In genomic region chr3:126849768-126850167, GRCh38 we compare ENCODE assay signal across 21 cellular contexts.
A peak's percentile ranks its signal among the peaks of the same experiment; 100 is the strongest.
DNase-seq lines count a peak whose midpoint lies in the region; ATAC-seq and TF ChIP-seq lines count a peak whose summit lies in the region.
"Had no signal": no experiment of that assay in that cellular context is flagged by ENCODE, and none has a peak within 500 bp of the region (broad histone marks: within the 10 kb centered on the region; RNA-seq: fewer than 3 reads in every experiment).

No MANE protein-coding gene starts in this region.

- peak overlapping the region; percentile 96 for H3K4ac ChIP-seq in IMR-90 (ENCODE audit: low read depth, low read length)
- H3K4ac ChIP-seq in mesenchymal stem cell (ENCODE audit: low read depth in 1 of 2, low read length in 2 of 2) = no peak overlapping the region

- peaks cover 0 to 11% of the 10 kb centered on the region in 2 experiments; a peak in 2 of 4 replicates for H3K79me1 ChIP-seq in IMR-90 (ENCODE audit: low read depth in 1 of 2, low read length in 2 of 2)
- peaks cover 4% of the 10 kb centered on the region for H3K79me1 ChIP-seq in mesenchymal stem cell (replicated peaks; ENCODE audit: low read length, poor library complexity, severe bottlenecking)

- H3K4me1 ChIP-seq in IMR-90 (ENCODE audit: control insufficient read depth, insufficient read depth, low read length) (peaks cover 15% of the 10 kb centered on the region), esophagus muscularis mucosa (peaks cover 17 to 20% (median 18%) of the 10 kb centered on the region in 4 donors), mesenchymal stem cell (ENCODE audit: control insufficient read depth, insufficient read depth, low read depth, low read length) (peaks cover 32% of the 10 kb centered on the region), upper lobe of right lung (peaks cover 10% of the 10 kb centered on the region)
- H3K4me1 ChIP-seq: parathyroid adenoma had no signal

- TF ChIP-seq POLR2A in IMR-90 (IDR thresholded peaks at IDR 0.05; ENCODE audit: low read depth, low read length) (no peak), esophagus muscularis mucosa (IDR thresholded peaks at IDR 0.05; ENCODE audit: low read depth) (no peak)

- peak overlapping the region; percentile 73 to 84; a peak in 2 of 4 replicates for H4K8ac ChIP-seq in IMR-90 (ENCODE audit: low read depth in 2 of 2, low read length in 2 of 2)
- no peak overlapping the region for H4K8ac ChIP-seq in mesenchymal stem cell (ENCODE audit: low read length)

- H2BK20ac ChIP-seq in IMR-90 (ENCODE audit: low read depth, low read length) = peak overlapping the region; percentile 87

- DNase-seq in IMR-90 = no peak
- DNase-seq in esophagus muscularis mucosa (ENCODE audit: extremely low spot score) = peak; percentile 29
- no peak for DNase-seq in mesenchymal stem cell
- DNase-seq in upper lobe of right lung = peak; percentile 11
- no peak for DNase-seq in T-helper 17 cell
- DNase-seq in NCI-H1105 (lab: John Stamatoyannopoulos, UW) = no peak
- DNase-seq in epidermal melanocyte (ENCODE audit: insufficient read length, low spot score) = no peak
- DNase-seq: activated naive CD8-positive, alpha-beta T cell treated with anti-CD3 and anti-CD28 coated beads for 36 hours; cerebellar nuclear complex; effector CD4-positive, alpha-beta T cell; HCEC 1CT; Kasumi-1; naive thymus-derived CD8-positive, alpha-beta T cell; NCI-H187 treated with DMSO at 0.1 percent for 48 hours; NCI-H82; SHP77 treated with DMSO at 0.1 percent for 48 hours; T-cell had no signal

- peak overlapping the region; percentile 46 for H2AK9ac ChIP-seq in IMR-90 (replicated peaks; ENCODE audit: low read depth, low read length, poor library complexity)

- H3K36me3 ChIP-seq in IMR-90 (ENCODE audit: control insufficient read depth, insufficient read depth, low read length) (no peaks in the 10 kb centered on the region), esophagus muscularis mucosa (no peaks in the 10 kb centered on the region), mesenchymal stem cell (ENCODE audit: control insufficient read depth in 1 of 2, insufficient read depth in 2 of 2, low read depth in 1 of 2, low read length in 2 of 2) (no peaks in the 10 kb centered on the region), upper lobe of right lung (no peaks in the 10 kb centered on the region)

- H3K4me3 Mint-ChIP-seq in T-helper 17 cell = no peak overlapping the region
- H3K4me3 Mint-ChIP-seq: activated naive CD8-positive, alpha-beta T cell treated with anti-CD3 and anti-CD28 coated beads for 36 hours; activated T-helper 17 cell treated with anti-CD3 and anti-CD28 coated beads, Interleukin-2, amount 50 U/mL, for 72 hours; CD8-positive, alpha-beta T cell; memory B cell; naive thymus-derived CD8-positive, alpha-beta T cell; T-cell had no signal

- 0 out of 2 replicates have a peak overlapping the region, but pooled peaks have one; percentile 42 for H3K56ac ChIP-seq in IMR-90 (ENCODE audit: extremely low read depth, insufficient read depth, low read length)

- H3K9ac ChIP-seq in IMR-90 (ENCODE audit: low read depth, low read length) (no peak overlapping the region), mesenchymal stem cell (ENCODE audit: low read length) (no peak overlapping the region)
- H3K9ac ChIP-seq: parathyroid adenoma had no signal

- ATAC-seq in IMR-90 (ENCODE audit: low read depth) = no peak
- ATAC-seq in upper lobe of right lung = no peak
- no peak for ATAC-seq in T-helper 17 cell
- ATAC-seq: activated T-helper 17 cell treated with anti-CD3 and anti-CD28 coated beads, Interleukin-2, amount 50 U/mL, for 72 hours; CD8-positive, alpha-beta T cell; naive thymus-derived CD8-positive, alpha-beta T cell; T-cell had no signal

- TF ChIP-seq CTCF in IMR-90 (conservative IDR thresholded peaks at IDR 0.05; ENCODE audit: low read depth, low read length) (no peak), esophagus muscularis mucosa (IDR thresholded peaks at IDR 0.05) (no peak), upper lobe of right lung (IDR thresholded peaks at IDR 0.05) (no peak)

- no peaks in the 10 kb centered on the region for H3K9me3 ChIP-seq in IMR-90 (ENCODE audit: control insufficient read depth, insufficient read depth, low read length)
- H3K9me3 ChIP-seq in esophagus muscularis mucosa = no peaks in the 10 kb centered on the region
- no peaks in the 10 kb centered on the region for H3K9me3 ChIP-seq in mesenchymal stem cell (ENCODE audit: control insufficient read depth, low read length)
- no peaks in the 10 kb centered on the region for H3K9me3 ChIP-seq in upper lobe of right lung
- no peaks in the 10 kb centered on the region for H3K9me3 ChIP-seq in T-helper 17 cell (ENCODE audit: control insufficient read depth, low read length, poor library complexity, severe bottlenecking)

- H3K4me3 ChIP-seq in IMR-90 (ENCODE audit: insufficient read depth, low read depth, low read length) (no peak overlapping the region), esophagus muscularis mucosa (no peak overlapping the region), mesenchymal stem cell (ENCODE audit: insufficient read depth in 1 of 2, low read depth in 1 of 2, low read length in 2 of 2) (no peak overlapping the region), upper lobe of right lung (no peak overlapping the region)

- peaks cover 12% of the 10 kb centered on the region for H3K4me1 Mint-ChIP-seq in T-helper 17 cell
- H3K4me1 Mint-ChIP-seq: activated naive CD8-positive, alpha-beta T cell treated with anti-CD3 and anti-CD28 coated beads for 36 hours; memory B cell; T-cell had no signal

- peak overlapping the region; percentile 51 for H2BK5ac ChIP-seq in IMR-90 (ENCODE audit: low read depth, low read length, poor library complexity, severe bottlenecking)
- H2BK5ac ChIP-seq in mesenchymal stem cell (ENCODE audit: low read depth, low read length, poor library complexity, severe bottlenecking) = no peak overlapping the region

- H3K18ac ChIP-seq in IMR-90 (ENCODE audit: low read depth, low read length) = peak overlapping the region; percentile 19; the same call in 1 of the 2 replicates
- peak overlapping the region in 1 of 2 experiments; percentile 50 for H3K18ac ChIP-seq in mesenchymal stem cell (ENCODE audit: low read depth in 1 of 2, low read length in 2 of 2)

- BruUV-seq in IMR-90 (replicated peaks; lab: Mats Ljungman, UMichigan) = no TSS peak

- H3K27me3 Mint-ChIP-seq in T-helper 17 cell = no peaks in the 10 kb centered on the region
- H3K27me3 Mint-ChIP-seq: activated naive CD8-positive, alpha-beta T cell treated with anti-CD3 and anti-CD28 coated beads for 36 hours; activated T-helper 17 cell treated with anti-CD3 and anti-CD28 coated beads, Interleukin-2, amount 50 U/mL, for 72 hours; memory B cell; naive thymus-derived CD8-positive, alpha-beta T cell; T-cell had no signal

- WGBS in IMR-90 (ENCODE audit: extremely low coverage in 2 of 2, insufficient read length in 1 of 2), 2 experiments = 96% methylated on average over 4 of the region's 6 CpGs; no CpG with 5 or more reads in 1 of the 2 experiments
- WGBS in esophagus muscularis mucosa = 90% methylated on average over 6 of the region's 6 CpGs
- whole genome bisulfite sequencing in mesenchymal stem cell = 98% methylated on average over 6 of the region's 6 CpGs

- H2BK15ac ChIP-seq in IMR-90 (ENCODE audit: low read depth, low read length) (peak overlapping the region; percentile 85; the same call in 2 of the 3 replicates), mesenchymal stem cell (ENCODE audit: low read depth, poor library complexity, severe bottlenecking) (no peak overlapping the region)

- H3K27me3 ChIP-seq in IMR-90 (ENCODE audit: control insufficient read depth, insufficient read depth, low read length) = no peaks in the 10 kb centered on the region
- H3K27me3 ChIP-seq in esophagus muscularis mucosa = no peaks in the 10 kb centered on the region
- H3K27me3 ChIP-seq in mesenchymal stem cell (ENCODE audit: control insufficient read depth in 1 of 2, insufficient read depth in 1 of 2, low read length in 2 of 2) = no peaks in the 10 kb centered on the region
- H3K27me3 ChIP-seq in upper lobe of right lung = no peaks in the 10 kb centered on the region

- POLR2A ChIA-PET in IMR-90 (lab: Charles Lee; ENCODE audit: unreplicated experiment) = no interaction called here

- no peak overlapping the region for H3K4me2 ChIP-seq in IMR-90 (ENCODE audit: low read depth, low read length)
- no peak overlapping the region for H3K4me2 ChIP-seq in mesenchymal stem cell (ENCODE audit: low read length, poor library complexity, severe bottlenecking)

- 0 out of 2 replicates have a peak overlapping the region, but pooled peaks have one; percentile 6 for H4K5ac ChIP-seq in IMR-90 (ENCODE audit: low read depth, low read length)

- no peak for TF ChIP-seq RAD21 in IMR-90 (IDR thresholded peaks at IDR 0.05; ENCODE audit: low read length)

- H3K36me3 Mint-ChIP-seq in T-helper 17 cell (ENCODE audit: low read depth) = peaks cover 3% of the 10 kb centered on the region
- H3K36me3 Mint-ChIP-seq: activated naive CD8-positive, alpha-beta T cell treated with anti-CD3 and anti-CD28 coated beads for 36 hours had no signal

- H2BK120ac ChIP-seq in IMR-90 (ENCODE audit: low read depth, low read length) (peak overlapping the region; percentile 95), mesenchymal stem cell (ENCODE audit: low read depth, low read length) (no peak overlapping the region)

- H4K91ac ChIP-seq in IMR-90 (ENCODE audit: insufficient read depth, low read depth, low read length) = peak overlapping the region; percentile 97
- H4K91ac ChIP-seq in mesenchymal stem cell (ENCODE audit: low read length) = peak overlapping the region; percentile 30

- in situ Hi-C loops in IMR-90 (cut with MboI; ENCODE audit: low sequenced_read_pairs) = no loop called here

- peak overlapping the region; percentile 84; the same call in 1 of the 2 replicates for H2AK5ac ChIP-seq in IMR-90 (ENCODE audit: low read depth, low read length)
- H2AK5ac ChIP-seq in mesenchymal stem cell (ENCODE audit: low read length, severe bottlenecking) = peak overlapping the region; percentile 70

- H3K9me1 ChIP-seq in IMR-90 (ENCODE audit: insufficient read depth, low read length) = peaks cover 16% of the 10 kb centered on the region

- CTCF ChIA-PET in IMR-90 (lab: Yijun Ruan, JAX) = no interaction called here

- H3K14ac ChIP-seq in IMR-90 (replicated peaks; ENCODE audit: low read depth, low read length) (peak overlapping the region; percentile 89), mesenchymal stem cell (ENCODE audit: low read length in 2 of 2) (peak overlapping the region in 1 of 2 experiments; percentile 44)

- H2AFZ ChIP-seq in IMR-90 (replicated peaks; ENCODE audit: low read length, poor library complexity) (no peak overlapping the region), mesenchymal stem cell (ENCODE audit: low read depth, low read length) (no peak overlapping the region)
- H2AFZ ChIP-seq: parathyroid adenoma had no signal

- no peak overlapping the region for H3K27ac Mint-ChIP-seq in T-helper 17 cell
- H3K27ac Mint-ChIP-seq: activated naive CD8-positive, alpha-beta T cell treated with anti-CD3 and anti-CD28 coated beads for 36 hours; activated T-helper 17 cell treated with anti-CD3 and anti-CD28 coated beads, Interleukin-2, amount 50 U/mL, for 72 hours; CD8-positive, alpha-beta T cell; memory B cell; T-cell had no signal

- peaks cover 3% of the 10 kb centered on the region; the same call in 1 of the 2 replicates for H4K20me1 ChIP-seq in IMR-90 (ENCODE audit: insufficient read depth, low read length)

- peak overlapping the region; percentile 79; the same call in 1 of the 2 replicates for H3K27ac ChIP-seq in IMR-90 (ENCODE audit: insufficient read depth, low read length)
- H3K27ac ChIP-seq in esophagus muscularis mucosa (replicated peaks in 1 of 4) = no peak overlapping the region
- no peak overlapping the region for H3K27ac ChIP-seq in mesenchymal stem cell (ENCODE audit: low read length, poor library complexity, severe bottlenecking)
- H3K27ac ChIP-seq in upper lobe of right lung = no peak overlapping the region
- H3K27ac ChIP-seq: parathyroid adenoma had no signal

- H3K23ac ChIP-seq in IMR-90 (ENCODE audit: low read depth, low read length) (peak overlapping the region; percentile 81), mesenchymal stem cell (ENCODE audit: low read length in 2 of 2) (no peak overlapping the region)

- H2BK12ac ChIP-seq in mesenchymal stem cell (ENCODE audit: low read length in 2 of 2) = peak overlapping the region; percentile 79 to 95

- dilution Hi-C loops in IMR-90 (cut with HindIII; ENCODE audit: low sequenced_read_pairs, unreplicated experiment) = no loop called here

- no peak for TF ChIP-seq EP300 in esophagus muscularis mucosa (IDR thresholded peaks at IDR 0.05)

- intact Hi-C loops in IMR-90 (cut with micrococcal nuclease) (loop anchor here (1.0 to 5.0 kb wide), 3 partner anchors 96 to 133 kb away; partner anchors contain the start of gene PLXNA1), esophagus muscularis mucosa (cut with DNase I) (no loop called here), upper lobe of right lung (cut with DNase I) (no loop called here)

Comparison
In these comparisons a context has a peak if more than half of its experiments do, and no peak if none do; other contexts are left out.
1. DNase-seq: peak in esophagus muscularis mucosa (single experiment) and upper lobe of right lung (single experiment); none in IMR-90 (single experiment), mesenchymal stem cell (single experiment), T-helper 17 cell (0 of 3), NCI-H1105 (single experiment) and epidermal melanocyte (single experiment).